Comparison of ENCODE assay signal across 36 cellular contexts in the genomic region with DNA sequence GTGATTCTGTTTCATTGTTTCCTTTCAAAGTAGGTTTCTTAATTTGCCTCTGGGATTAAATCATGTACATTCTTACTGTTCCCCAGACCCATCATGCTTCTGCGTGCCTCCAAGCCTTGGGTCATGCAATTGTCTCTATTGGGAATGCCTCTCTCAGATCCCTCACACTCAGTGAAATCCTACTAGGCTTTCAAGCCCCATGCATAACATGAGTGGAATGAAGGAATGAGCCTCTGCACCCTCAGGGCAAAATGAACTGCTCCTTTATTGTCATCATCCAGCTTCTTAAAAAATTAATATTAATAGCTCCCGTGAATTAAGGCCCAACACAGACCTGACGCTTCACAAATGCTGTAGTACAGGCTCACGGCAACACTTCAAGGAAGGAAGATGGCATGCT.
"Had no signal": no experiment of that assay in that cellular context is flagged by ENCODE, and none has a peak within 500 bp of the region (broad histone marks: within the 10 kb centered on the region; RNA-seq: fewer than 3 reads in every experiment).

No MANE protein-coding gene starts in this region.

- H3K36me3 Mint-ChIP-seq: activated naive CD8-positive, alpha-beta T cell treated with anti-CD3 and anti-CD28 coated beads for 36 hours had no signal

- H3K4me1 ChIP-seq: ascending aorta, Peyer's patch had no signal

- H3K4me1 Mint-ChIP-seq: activated B cell treated with CpG ODN at 0.5 μM for 24 hours; activated naive CD8-positive, alpha-beta T cell treated with anti-CD3 and anti-CD28 coated beads for 36 hours; central memory CD8-positive, alpha-beta T cell had no signal

- H3K27me3 ChIP-seq: ascending aorta, cardiac muscle cell, Peyer's patch had no signal

- H3K4me3 ChIP-seq: ascending aorta, cardiac muscle cell, Peyer's patch had no signal

- DNase-seq: activated B cell treated with CpG ODN at 0.5 μM for 24 hours; activated CD4-positive, alpha-beta T cell treated with anti-CD3 and anti-CD28 coated beads for 1 hour; activated CD4-positive, alpha-beta T cell treated with anti-CD3 and anti-CD28 coated beads for 48 hours; activated CD4-positive, alpha-beta T cell treated with anti-CD3 and anti-CD28 coated beads, Interleukin-2, amount 50 U/mL, for 4 hours; activated CD8-positive, alpha-beta memory T cell treated with anti-CD3 and anti-CD28 coated beads, Interleukin-2, amount 50 U/mL, for 4 hours; activated CD8-positive, alpha-beta T cell treated with anti-CD3 and anti-CD28 coated beads for 36 hours; activated effector memory CD4-positive, alpha-beta T cell treated with anti-CD3 and anti-CD28 coated beads, Interleukin-2, amount 50 U/mL, for 16 hours; activated naive CD4-positive, alpha-beta T cell; activated naive CD4-positive, alpha-beta T cell treated with anti-CD3 and anti-CD28 coated beads, Interleukin-2, amount 50 U/mL, for 16 hours; activated naive CD8-positive, alpha-beta T cell treated with anti-CD3 and anti-CD28 coated beads for 36 hours; activated T-cell treated with anti-CD3 and anti-CD28 coated beads for 4 hours; activated T-cell treated with anti-CD3 and anti-CD28 coated beads, Interleukin-2, amount 50 U/mL, for 4 hours; amygdala; Kasumi-1; KG1; MM.1S; MV-4-11; NCI-H1092; NCI-H1436 treated with DMSO at 0.1 percent for 48 hours; NCI-H1694 treated with DMSO at 0.1 percent for 48 hours; NCI-H2029; NCI-H345; NCI-H524 treated with DMSO at 0.1 percent for 48 hours; NCI-H748 treated with DMSO at 0.1 percent for 48 hours; NK-92 treated with Interleukin-12 subunit alpha and Interleukin-12 subunit beta, amount 100 ng/mL, for 24 hours; PC-3; Peyer's patch; SW 1271; T-helper 1 cell; T-helper 2 cell; T-helper 9 cell had no signal

- H3K9me3 Mint-ChIP-seq: activated B cell treated with CpG ODN at 0.5 μM for 24 hours; activated CD8-positive, alpha-beta T cell treated with anti-CD3 and anti-CD28 coated beads for 36 hours; activated naive CD8-positive, alpha-beta T cell treated with anti-CD3 and anti-CD28 coated beads for 36 hours; activated T-cell treated with anti-CD3 and anti-CD28 coated beads, Interleukin-2, amount 50 U/mL, for 4 hours; central memory CD8-positive, alpha-beta T cell had no signal

- H3K27ac Mint-ChIP-seq: activated B cell treated with CpG ODN at 0.5 μM for 24 hours; activated CD8-positive, alpha-beta T cell treated with anti-CD3 and anti-CD28 coated beads for 36 hours; activated naive CD8-positive, alpha-beta T cell treated with anti-CD3 and anti-CD28 coated beads for 36 hours had no signal

- H3K9me3 ChIP-seq: ascending aorta, Peyer's patch had no signal

- H3K4me3 Mint-ChIP-seq: activated B cell treated with CpG ODN at 0.5 μM for 24 hours; activated CD8-positive, alpha-beta T cell treated with anti-CD3 and anti-CD28 coated beads for 36 hours; activated naive CD8-positive, alpha-beta T cell treated with anti-CD3 and anti-CD28 coated beads for 36 hours; activated T-cell treated with anti-CD3 and anti-CD28 coated beads, Interleukin-2, amount 50 U/mL, for 4 hours; central memory CD8-positive, alpha-beta T cell had no signal

- H3K27ac ChIP-seq: ascending aorta, cardiac muscle cell, Peyer's patch, RWPE1 had no signal

- ATAC-seq: activated CD8-positive, alpha-beta T cell treated with anti-CD3 and anti-CD28 coated beads for 36 hours; activated T-cell treated with anti-CD3 and anti-CD28 coated beads, Interleukin-2, amount 50 U/mL, for 4 hours; PC-3; Right ventricle myocardium inferior had no signal

- H3K36me3 ChIP-seq: ascending aorta, cardiac muscle cell, Peyer's patch had no signal
